Comparison of ENCODE assay signal across 8 cellular contexts in genomic region chr5:168292783-168293696, GRCh38. TPM values are rescaled to one million over a fixed set of nuclear protein-coding genes. Genes with fewer than 3 reads are reported as not detected.
DNase-seq lines count a peak whose midpoint lies in the region; ATAC-seq and TF ChIP-seq lines count a peak whose summit lies in the region.

No MANE protein-coding gene starts in this region.

- H3K4me3 ChIP-seq in Karpas-422 (ENCODE audit: low read length) = no peak overlapping the region
- H3K4me3 ChIP-seq in coronary artery = peak overlapping the region; percentile 69

- POLR2A ChIA-PET in CD4-positive, alpha-beta T cell (lab: Charles Lee) = interaction anchor here (0.6 to 1.3 kb wide), 3 partner anchors 84 to 1290 kb away, joined by 3 read pairs; partner anchors contain the start of gene SPDL1

- H3K79me2 ChIP-seq in Karpas-422 (ENCODE audit: low read length) = no peaks in the 10 kb centered on the region

- TF ChIP-seq CTCF in CD4-positive, alpha-beta T cell (IDR thresholded peaks at IDR 0.05) = no peak
- no peak for TF ChIP-seq CTCF in coronary artery (IDR thresholded peaks at IDR 0.05)

- peak overlapping the region; percentile 60 for H3K4me3 Mint-ChIP-seq in CD4-positive, alpha-beta T cell
- H3K4me3 Mint-ChIP-seq in naive B cell = peak overlapping the region in 6 of 8 donors; percentile 21 to 70 (median 36)

- H3K27me3 ChIP-seq in CD4-positive, alpha-beta T cell (ENCODE audit: control insufficient read depth, insufficient read depth, low read length) = peaks cover 30% of the 10 kb centered on the region
- H3K27me3 ChIP-seq in Karpas-422 (ENCODE audit: low read length) = no peaks in the 10 kb centered on the region

- H3K9me2 ChIP-seq in Karpas-422 (replicated peaks; ENCODE audit: insufficient read depth, low read length) = no peaks in the 10 kb centered on the region

- H3K4me1 Mint-ChIP-seq in CD4-positive, alpha-beta T cell (ENCODE audit: low read depth) = peaks cover 19% of the 10 kb centered on the region
- H3K4me1 Mint-ChIP-seq in naive B cell = peaks cover 5 to 28% (median 15%) of the 10 kb centered on the region in 3 donors

- no peak overlapping the region for H3K9ac ChIP-seq in Karpas-422 (ENCODE audit: low read length)

- no peak for DNase-seq in CD4-positive, alpha-beta T cell
- DNase-seq in Karpas-422 (peak; percentile 29), coronary artery (ENCODE audit: low spot score) (no peak), naive B cell (no peak), cerebellar cortex (ENCODE audit: low spot score) (no peak), retina (no peak)

- H3K4me2 ChIP-seq in Karpas-422 (ENCODE audit: low read depth, low read length, poor library complexity, severe bottlenecking) = no peak overlapping the region

- no peak for ATAC-seq in CD4-positive, alpha-beta T cell (ENCODE audit: poor library complexity)
- ATAC-seq in naive B cell (ENCODE audit: low read depth in 2 of 2) (no peak), HG03196 (IDR thresholded peaks at IDR 0.05; ENCODE audit: unreplicated experiment) (no peak), GM18511 (IDR thresholded peaks at IDR 0.05; ENCODE audit: unreplicated experiment) (no peak)

- H4K20me1 ChIP-seq in Karpas-422 (ENCODE audit: insufficient read depth, low read depth, low read length) = no peaks in the 10 kb centered on the region

- no peaks in the 10 kb centered on the region for H3K36me3 Mint-ChIP-seq in CD4-positive, alpha-beta T cell (ENCODE audit: low read depth)
- H3K36me3 Mint-ChIP-seq in naive B cell = peaks cover 0 to 6% of the 10 kb centered on the region in 2 donors

- no peaks in the 10 kb centered on the region for H3K36me3 ChIP-seq in Karpas-422 (ENCODE audit: insufficient read depth, low read length)

- no peak overlapping the region for H3K27ac Mint-ChIP-seq in CD4-positive, alpha-beta T cell
- H3K27ac Mint-ChIP-seq in naive B cell = no peak overlapping the region

- no peaks in the 10 kb centered on the region for H3K9me3 ChIP-seq in CD4-positive, alpha-beta T cell (ENCODE audit: control insufficient read depth, low read length)
- H3K9me3 ChIP-seq in Karpas-422 (ENCODE audit: low read length) = no peaks in the 10 kb centered on the region

- H3K27me3 Mint-ChIP-seq in CD4-positive, alpha-beta T cell = peaks cover 51% of the 10 kb centered on the region
- H3K27me3 Mint-ChIP-seq in naive B cell = peaks cover 24 to 62% (median 31%) of the 10 kb centered on the region in 3 donors

- no peak overlapping the region for H2AFZ ChIP-seq in Karpas-422 (ENCODE audit: low read length)

- CTCF ChIA-PET in CD4-positive, alpha-beta T cell (lab: Charles Lee) = no interaction called here

- H3K27ac ChIP-seq in CD4-positive, alpha-beta T cell (ENCODE audit: low read depth, low read length) = no peak overlapping the region
- H3K27ac ChIP-seq in Karpas-422 (ENCODE audit: low read length) (no peak overlapping the region), coronary artery (no peak overlapping the region)

- no peaks in the 10 kb centered on the region for H3K9me3 Mint-ChIP-seq in CD4-positive, alpha-beta T cell
- peaks cover 0 to 10% (median 2%) of the 10 kb centered on the region in 7 donors for H3K9me3 Mint-ChIP-seq in naive B cell

- intact Hi-C loops in CD4-positive, alpha-beta T cell (cut with DNase I, micrococcal nuclease) = loop anchor here in 1 of 2 experiments (5.0 kb wide), 1 partner anchor 189 kb away; no protein-coding TSS in a partner anchor

- H3K4me1 ChIP-seq in Karpas-422 (ENCODE audit: low read length) = no peaks in the 10 kb centered on the region

RNA-seq across cellular contexts. Expression of gene WWC1, which starts 1.6 kb away (rescaled TPM):
- 1 to 10 TPM; 1.0 to 1.3 TPM for total RNA-seq in CD4-positive, alpha-beta T cell
- total RNA-seq in Karpas-422 (2014; rRNA removed; shearing (Covaris generic); ENCODE audit: low replicate concordance) = not detected in 2 replicates
- under 1 TPM in 1 of 6 donors, not detected in 5; 0.45 TPM for polyA plus RNA-seq in naive B cell (ENCODE audit: low read depth in 6 of 6)
